In the genomic region with DNA sequence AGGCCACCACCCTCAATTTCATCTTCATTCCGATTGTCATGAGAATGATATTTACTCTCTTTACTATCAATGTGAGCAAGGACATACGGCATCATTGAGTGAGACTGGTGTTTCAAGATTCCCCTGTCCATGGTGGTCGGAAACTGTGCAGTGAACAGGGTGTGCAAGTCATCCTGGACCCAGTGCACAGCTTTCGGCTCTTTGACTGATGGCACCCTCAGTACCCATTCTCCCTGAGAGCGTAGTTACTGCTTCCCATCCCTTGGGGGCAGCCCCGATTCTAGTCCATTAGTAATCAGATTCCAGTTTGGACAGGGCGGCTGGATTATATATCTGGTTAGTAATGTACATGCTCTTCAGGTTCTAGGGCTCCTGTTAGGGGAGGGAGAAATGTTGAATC, we compare ENCODE assay signal across 17 cellular contexts.
A peak's percentile ranks its signal among the peaks of the same experiment; 100 is the strongest.
DNase-seq lines count a peak whose midpoint lies in the region; ATAC-seq, FAIRE-seq and TF ChIP-seq lines count a peak whose summit lies in the region.
"Had no signal": no experiment of that assay in that cellular context is flagged by ENCODE, and none has a peak within 500 bp of the region (broad histone marks: within the 10 kb centered on the region; RNA-seq: fewer than 3 reads in every experiment).

No MANE protein-coding gene starts in this region.

- H3K4me2 ChIP-seq in GM23248 (ENCODE audit: unreplicated experiment), result no peak overlapping the region

- ATAC-seq in foreskin keratinocyte, result peak; percentile 72

- no peak overlapping the region for H3K4me3 ChIP-seq in GM23248
- H3K4me3 ChIP-seq: gastrocnemius medialis, SK-N-MC had no signal

- H3K36me3 ChIP-seq in GM23248 (ENCODE audit: low read depth), result no peaks in the 10 kb centered on the region
- H3K36me3 ChIP-seq: gastrocnemius medialis had no signal

- H4K20me1 ChIP-seq in GM23248 (ENCODE audit: insufficient read depth), result no peaks in the 10 kb centered on the region

- DNase-seq in NCI-H146 (lab: John Stamatoyannopoulos, UW) (peak; percentile 18), NCI-H146 treated with DMSO at 0.1 percent for 48 hours (lab: John Stamatoyannopoulos, UW; ENCODE audit: unreplicated experiment) (no peak), GM23248 (peak; percentile 36), foreskin keratinocyte (no peak), G401 (ENCODE audit: low spot score) (no peak), GM12892 (ENCODE audit: insufficient read length) (no peak), SKM-1 (lab: John Stamatoyannopoulos, UW; ENCODE audit: unreplicated experiment) (no peak)
- DNase-seq: activated CD4-positive, alpha-beta T cell treated with anti-CD3 and anti-CD28 coated beads for 4 hours; aorta; effector CD8-positive, alpha-beta T cell; gastrocnemius medialis; MV-4-11; NCI-H345 had no signal

- in situ Hi-C loops in GM23248 (cut with MboI) (no loop called here), G401 (cut with HindIII; ENCODE audit: low sequenced_read_pairs) (no loop called here)

- TF ChIP-seq POLR2A in GM12892 (IDR thresholded peaks at IDR 0.05; ENCODE audit: low read depth, low read length), result no peak

- no peaks in the 10 kb centered on the region for H3F3A ChIP-seq in GM23248 (ENCODE audit: insufficient read depth)

- no peaks in the 10 kb centered on the region for H3K9me2 ChIP-seq in GM23248 (ENCODE audit: insufficient read depth)

- no peak overlapping the region for H3K9ac ChIP-seq in GM23248

- 83 to 84% methylated on average over 7 of the region's 7 CpGs for WGBS in GM23248 (ENCODE audit: low coverage in 1 of 2, low lambda C conversion rate in 2 of 2, missing lambda C conversion rate in 2 of 2), 2 experiments

- H3K9me3 ChIP-seq in GM23248 (ENCODE audit: low read depth), result no peaks in the 10 kb centered on the region
- H3K9me3 ChIP-seq: gastrocnemius medialis had no signal

- peak; percentile 40 for TF ChIP-seq CTCF in foreskin keratinocyte (conservative IDR thresholded peaks at IDR 0.05)

- H3K4me1 ChIP-seq in GM23248 (ENCODE audit: insufficient read depth), result no peaks in the 10 kb centered on the region; the same call in 1 of the 2 replicates
- H3K4me1 ChIP-seq in foreskin keratinocyte, result no peaks in the 10 kb centered on the region
- H3K4me1 ChIP-seq: gastrocnemius medialis had no signal

- no peaks in the 10 kb centered on the region for H3K79me2 ChIP-seq in GM23248 (ENCODE audit: insufficient read depth)

- FAIRE-seq in GM12892 (lab: Jason Lieb, UNC), result no peak
- FAIRE-seq: A204.1 had no signal

- H2AFZ ChIP-seq in GM23248, result no peak overlapping the region

- no peaks in the 10 kb centered on the region for H3K27me3 ChIP-seq in GM23248 (replicated peaks; ENCODE audit: insufficient read depth)
- no peaks in the 10 kb centered on the region for H3K27me3 ChIP-seq in foreskin keratinocyte
- H3K27me3 ChIP-seq: gastrocnemius medialis had no signal

- no peak overlapping the region for H3K27ac ChIP-seq in GM23248
- no peak overlapping the region for H3K27ac ChIP-seq in foreskin keratinocyte
- H3K27ac ChIP-seq: gastrocnemius medialis, HL-60, SK-N-MC had no signal

TF ChIP-seq in PFSK-1, 5 proteins besides CTCF, POLR2A, EP300 and RAD21:
- TF ChIP-seq, protein P1, sequence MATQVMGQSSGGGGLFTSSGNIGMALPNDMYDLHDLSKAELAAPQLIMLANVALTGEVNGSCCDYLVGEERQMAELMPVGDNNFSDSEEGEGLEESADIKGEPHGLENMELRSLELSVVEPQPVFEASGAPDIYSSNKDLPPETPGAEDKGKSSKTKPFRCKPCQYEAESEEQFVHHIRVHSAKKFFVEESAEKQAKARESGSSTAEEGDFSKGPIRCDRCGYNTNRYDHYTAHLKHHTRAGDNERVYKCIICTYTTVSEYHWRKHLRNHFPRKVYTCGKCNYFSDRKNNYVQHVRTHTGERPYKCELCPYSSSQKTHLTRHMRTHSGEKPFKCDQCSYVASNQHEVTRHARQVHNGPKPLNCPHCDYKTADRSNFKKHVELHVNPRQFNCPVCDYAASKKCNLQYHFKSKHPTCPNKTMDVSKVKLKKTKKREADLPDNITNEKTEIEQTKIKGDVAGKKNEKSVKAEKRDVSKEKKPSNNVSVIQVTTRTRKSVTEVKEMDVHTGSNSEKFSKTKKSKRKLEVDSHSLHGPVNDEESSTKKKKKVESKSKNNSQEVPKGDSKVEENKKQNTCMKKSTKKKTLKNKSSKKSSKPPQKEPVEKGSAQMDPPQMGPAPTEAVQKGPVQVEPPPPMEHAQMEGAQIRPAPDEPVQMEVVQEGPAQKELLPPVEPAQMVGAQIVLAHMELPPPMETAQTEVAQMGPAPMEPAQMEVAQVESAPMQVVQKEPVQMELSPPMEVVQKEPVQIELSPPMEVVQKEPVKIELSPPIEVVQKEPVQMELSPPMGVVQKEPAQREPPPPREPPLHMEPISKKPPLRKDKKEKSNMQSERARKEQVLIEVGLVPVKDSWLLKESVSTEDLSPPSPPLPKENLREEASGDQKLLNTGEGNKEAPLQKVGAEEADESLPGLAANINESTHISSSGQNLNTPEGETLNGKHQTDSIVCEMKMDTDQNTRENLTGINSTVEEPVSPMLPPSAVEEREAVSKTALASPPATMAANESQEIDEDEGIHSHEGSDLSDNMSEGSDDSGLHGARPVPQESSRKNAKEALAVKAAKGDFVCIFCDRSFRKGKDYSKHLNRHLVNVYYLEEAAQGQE (IDR thresholded peaks at IDR 0.05; ENCODE audit: insufficient read depth in 1 of 2, low read depth in 2 of 2, low read length in 2 of 2), result peak; percentile 73 to 87
- TF ChIP-seq POLR2AphosphoS5 (IDR thresholded peaks at IDR 0.05; ENCODE audit: low read depth, low read length), result no peak
TF ChIP-seq in PFSK-1: peak in this region for 1.

Comparison
In these comparisons a context has a peak if more than half of its experiments do, and no peak if none do; other contexts are left out.
1. DNase-seq: peak in NCI-H146 (single experiment) and GM23248 (single experiment); none in NCI-H146 treated with DMSO at 0.1 percent for 48 hours (single experiment), foreskin keratinocyte (0 of 2), G401 (single experiment), GM12892 (single experiment) and SKM-1 (single experiment).